2 cellular contexts compared by ENCODE assay signal in the genomic region with DNA sequence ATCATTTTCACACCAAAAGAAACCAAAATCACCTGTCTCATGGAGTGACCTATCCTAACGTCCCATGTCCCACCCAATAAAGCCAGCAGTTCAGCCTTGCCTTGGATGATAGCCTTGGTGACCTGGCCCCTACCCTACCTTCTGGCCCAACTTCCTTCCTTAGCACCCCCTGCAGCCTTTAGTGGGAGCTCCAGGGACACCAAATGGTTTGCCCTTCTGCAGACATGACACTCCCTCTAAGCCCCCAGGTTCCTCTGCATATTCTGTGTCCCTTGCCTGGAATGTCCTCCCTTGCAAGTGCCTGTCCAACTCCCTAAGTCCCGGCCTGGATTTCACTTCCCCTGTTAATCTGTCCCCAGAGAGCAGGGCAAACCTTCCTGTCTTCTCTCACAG.
TF ChIP-seq lines count a peak whose summit lies in the region.

No MANE protein-coding gene starts in this region.

TF ChIP-seq in SK-N-SH, 30 proteins besides CTCF, POLR2A, EP300 and RAD21:
- TF ChIP-seq TAF1 (IDR thresholded peaks at IDR 0.05; ENCODE audit: borderline replicate concordance, low read depth, low read length), result no peak
- TF ChIP-seq SIN3A (IDR thresholded peaks at IDR 0.05; ENCODE audit: borderline replicate concordance, low read depth, low read length), result no peak
- TF ChIP-seq FOXM1 (IDR thresholded peaks at IDR 0.05; ENCODE audit: low read depth), result no peak
- TF ChIP-seq NFIC (IDR thresholded peaks at IDR 0.05; ENCODE audit: borderline replicate concordance), result no peak
- no peak for TF ChIP-seq FOSL2 (IDR thresholded peaks at IDR 0.05; ENCODE audit: borderline replicate concordance, low read depth)
- no peak for TF ChIP-seq USF1 (IDR thresholded peaks at IDR 0.05; ENCODE audit: borderline replicate concordance, low read depth)
- no peak for TF ChIP-seq MXI1 (IDR thresholded peaks at IDR 0.05; ENCODE audit: low read depth, low read length)
- no peak for TF ChIP-seq SMC3 (IDR thresholded peaks at IDR 0.05; ENCODE audit: low read depth, low read length)
- TF ChIP-seq, protein P1, sequence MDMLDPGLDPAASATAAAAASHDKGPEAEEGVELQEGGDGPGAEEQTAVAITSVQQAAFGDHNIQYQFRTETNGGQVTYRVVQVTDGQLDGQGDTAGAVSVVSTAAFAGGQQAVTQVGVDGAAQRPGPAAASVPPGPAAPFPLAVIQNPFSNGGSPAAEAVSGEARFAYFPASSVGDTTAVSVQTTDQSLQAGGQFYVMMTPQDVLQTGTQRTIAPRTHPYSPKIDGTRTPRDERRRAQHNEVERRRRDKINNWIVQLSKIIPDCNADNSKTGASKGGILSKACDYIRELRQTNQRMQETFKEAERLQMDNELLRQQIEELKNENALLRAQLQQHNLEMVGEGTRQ (IDR thresholded peaks at IDR 0.05; ENCODE audit: borderline replicate concordance, low read depth, low read length), result no peak
- TF ChIP-seq EZH2phosphoT487 (IDR thresholded peaks at IDR 0.05; ENCODE audit: borderline replicate concordance, low read depth), result no peak
- TF ChIP-seq YY1 (IDR thresholded peaks at IDR 0.05; ENCODE audit: low read depth), result no peak
- no peak for TF ChIP-seq RXRA (IDR thresholded peaks at IDR 0.05; ENCODE audit: borderline replicate concordance, low read depth)
- TF ChIP-seq ZBTB33 (IDR thresholded peaks at IDR 0.05; ENCODE audit: borderline replicate concordance, low read depth), result no peak
- no peak for TF ChIP-seq TEAD4 (IDR thresholded peaks at IDR 0.05; ENCODE audit: borderline replicate concordance, insufficient read depth)
- TF ChIP-seq, protein P2, sequence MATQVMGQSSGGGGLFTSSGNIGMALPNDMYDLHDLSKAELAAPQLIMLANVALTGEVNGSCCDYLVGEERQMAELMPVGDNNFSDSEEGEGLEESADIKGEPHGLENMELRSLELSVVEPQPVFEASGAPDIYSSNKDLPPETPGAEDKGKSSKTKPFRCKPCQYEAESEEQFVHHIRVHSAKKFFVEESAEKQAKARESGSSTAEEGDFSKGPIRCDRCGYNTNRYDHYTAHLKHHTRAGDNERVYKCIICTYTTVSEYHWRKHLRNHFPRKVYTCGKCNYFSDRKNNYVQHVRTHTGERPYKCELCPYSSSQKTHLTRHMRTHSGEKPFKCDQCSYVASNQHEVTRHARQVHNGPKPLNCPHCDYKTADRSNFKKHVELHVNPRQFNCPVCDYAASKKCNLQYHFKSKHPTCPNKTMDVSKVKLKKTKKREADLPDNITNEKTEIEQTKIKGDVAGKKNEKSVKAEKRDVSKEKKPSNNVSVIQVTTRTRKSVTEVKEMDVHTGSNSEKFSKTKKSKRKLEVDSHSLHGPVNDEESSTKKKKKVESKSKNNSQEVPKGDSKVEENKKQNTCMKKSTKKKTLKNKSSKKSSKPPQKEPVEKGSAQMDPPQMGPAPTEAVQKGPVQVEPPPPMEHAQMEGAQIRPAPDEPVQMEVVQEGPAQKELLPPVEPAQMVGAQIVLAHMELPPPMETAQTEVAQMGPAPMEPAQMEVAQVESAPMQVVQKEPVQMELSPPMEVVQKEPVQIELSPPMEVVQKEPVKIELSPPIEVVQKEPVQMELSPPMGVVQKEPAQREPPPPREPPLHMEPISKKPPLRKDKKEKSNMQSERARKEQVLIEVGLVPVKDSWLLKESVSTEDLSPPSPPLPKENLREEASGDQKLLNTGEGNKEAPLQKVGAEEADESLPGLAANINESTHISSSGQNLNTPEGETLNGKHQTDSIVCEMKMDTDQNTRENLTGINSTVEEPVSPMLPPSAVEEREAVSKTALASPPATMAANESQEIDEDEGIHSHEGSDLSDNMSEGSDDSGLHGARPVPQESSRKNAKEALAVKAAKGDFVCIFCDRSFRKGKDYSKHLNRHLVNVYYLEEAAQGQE (IDR thresholded peaks at IDR 0.05; ENCODE audit: low read depth, low read length), result no peak
- TF ChIP-seq PBX3 (IDR thresholded peaks at IDR 0.05), result no peak
- no peak for TF ChIP-seq MEF2A (IDR thresholded peaks at IDR 0.05; ENCODE audit: borderline replicate concordance, low read depth)
- TF ChIP-seq CHD2 (IDR thresholded peaks at IDR 0.05; ENCODE audit: low read length, partially characterized antibody), result no peak

TF ChIP-seq in SK-N-SH treated with all-trans-retinoic acid at 6 μM for 48 hours, 23 proteins besides CTCF, POLR2A, EP300 and RAD21:
- TF ChIP-seq ZFP30 (CRISPR knock-in tag; IDR thresholded peaks at IDR 0.05), result no peak
- TF ChIP-seq TSHZ2 (CRISPR knock-in tag; IDR thresholded peaks at IDR 0.05), result no peak
- TF ChIP-seq, protein P3, sequence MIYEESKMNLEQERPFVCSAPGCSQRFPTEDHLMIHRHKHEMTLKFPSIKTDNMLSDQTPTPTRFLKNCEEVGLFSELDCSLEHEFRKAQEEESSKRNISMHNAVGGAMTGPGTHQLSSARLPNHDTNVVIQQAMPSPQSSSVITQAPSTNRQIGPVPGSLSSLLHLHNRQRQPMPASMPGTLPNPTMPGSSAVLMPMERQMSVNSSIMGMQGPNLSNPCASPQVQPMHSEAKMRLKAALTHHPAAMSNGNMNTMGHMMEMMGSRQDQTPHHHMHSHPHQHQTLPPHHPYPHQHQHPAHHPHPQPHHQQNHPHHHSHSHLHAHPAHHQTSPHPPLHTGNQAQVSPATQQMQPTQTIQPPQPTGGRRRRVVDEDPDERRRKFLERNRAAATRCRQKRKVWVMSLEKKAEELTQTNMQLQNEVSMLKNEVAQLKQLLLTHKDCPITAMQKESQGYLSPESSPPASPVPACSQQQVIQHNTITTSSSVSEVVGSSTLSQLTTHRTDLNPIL (CRISPR knock-in tag; IDR thresholded peaks at IDR 0.05; ENCODE audit: low read depth), result no peak
- TF ChIP-seq OSR1 (CRISPR knock-in tag; IDR thresholded peaks at IDR 0.05), result no peak
- no peak for TF ChIP-seq ZNF8 (CRISPR knock-in tag; IDR thresholded peaks at IDR 0.05)
- no peak for TF ChIP-seq ZNF565 (CRISPR knock-in tag; conservative IDR thresholded peaks at IDR 0.05; ENCODE audit: low read depth)
- TF ChIP-seq, protein P4, sequence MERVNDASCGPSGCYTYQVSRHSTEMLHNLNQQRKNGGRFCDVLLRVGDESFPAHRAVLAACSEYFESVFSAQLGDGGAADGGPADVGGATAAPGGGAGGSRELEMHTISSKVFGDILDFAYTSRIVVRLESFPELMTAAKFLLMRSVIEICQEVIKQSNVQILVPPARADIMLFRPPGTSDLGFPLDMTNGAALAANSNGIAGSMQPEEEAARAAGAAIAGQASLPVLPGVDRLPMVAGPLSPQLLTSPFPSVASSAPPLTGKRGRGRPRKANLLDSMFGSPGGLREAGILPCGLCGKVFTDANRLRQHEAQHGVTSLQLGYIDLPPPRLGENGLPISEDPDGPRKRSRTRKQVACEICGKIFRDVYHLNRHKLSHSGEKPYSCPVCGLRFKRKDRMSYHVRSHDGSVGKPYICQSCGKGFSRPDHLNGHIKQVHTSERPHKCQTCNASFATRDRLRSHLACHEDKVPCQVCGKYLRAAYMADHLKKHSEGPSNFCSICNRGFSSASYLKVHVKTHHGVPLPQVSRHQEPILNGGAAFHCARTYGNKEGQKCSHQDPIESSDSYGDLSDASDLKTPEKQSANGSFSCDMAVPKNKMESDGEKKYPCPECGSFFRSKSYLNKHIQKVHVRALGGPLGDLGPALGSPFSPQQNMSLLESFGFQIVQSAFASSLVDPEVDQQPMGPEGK (CRISPR knock-in tag; IDR thresholded peaks at IDR 0.05; ENCODE audit: borderline replicate concordance), result no peak
- TF ChIP-seq ZNF70 (CRISPR knock-in tag; IDR thresholded peaks at IDR 0.05), result no peak
- no peak for TF ChIP-seq ZFP3 (CRISPR knock-in tag; IDR thresholded peaks at IDR 0.05)
- no peak for TF ChIP-seq TCF4 (CRISPR knock-in tag; IDR thresholded peaks at IDR 0.05; ENCODE audit: borderline replicate concordance)
- TF ChIP-seq PPARA (CRISPR knock-in tag; IDR thresholded peaks at IDR 0.05; ENCODE audit: borderline replicate concordance), result no peak
- no peak for TF ChIP-seq ARNTL (CRISPR knock-in tag; IDR thresholded peaks at IDR 0.05; ENCODE audit: borderline replicate concordance, low read depth)
